In the genomic region with DNA sequence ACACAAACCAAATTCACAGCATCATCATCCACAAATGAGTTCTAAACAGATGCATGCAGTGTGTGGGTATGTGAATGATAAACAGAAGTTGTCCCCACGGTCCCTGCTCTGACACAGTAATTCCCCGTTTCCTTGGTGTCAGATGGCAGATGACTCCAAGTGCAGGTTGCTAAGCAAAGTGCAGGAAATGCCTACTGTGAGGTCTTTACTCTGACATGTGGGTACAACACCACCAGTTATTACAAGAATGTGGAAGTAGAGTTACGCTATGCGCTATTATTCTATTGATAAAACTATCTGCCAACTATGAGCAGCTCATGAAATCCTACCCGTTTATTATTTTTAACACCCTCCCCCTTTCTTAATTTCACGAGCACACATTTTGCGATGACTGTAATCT, we compare ENCODE assay signal across 17 cellular contexts.
A peak's percentile ranks its signal among the peaks of the same experiment; 100 is the strongest.
DNase-seq lines count a peak whose midpoint lies in the region; ATAC-seq, FAIRE-seq and TF ChIP-seq lines count a peak whose summit lies in the region.
"Had no signal": no experiment of that assay in that cellular context is flagged by ENCODE, and none has a peak within 500 bp of the region (broad histone marks: within the 10 kb centered on the region; RNA-seq: fewer than 3 reads in every experiment).

No MANE protein-coding gene starts in this region.

- H3K9me3 Mint-ChIP-seq in natural killer cell: no peaks in the 10 kb centered on the region
- no peaks in the 10 kb centered on the region for H3K9me3 Mint-ChIP-seq in natural killer cell treated with Interleukin-12 subunit alpha and Interleukin-12 subunit beta and Interleukin-15 and Interleukin-18, amount 100 ng/mL, for 72 hours

- no peaks in the 10 kb centered on the region for H3K27me3 ChIP-seq in GM23248 (replicated peaks; ENCODE audit: insufficient read depth)
- H3K27me3 ChIP-seq: suprapubic skin had no signal

- no peaks in the 10 kb centered on the region; the same call in 1 of the 2 replicates for H3K79me2 ChIP-seq in GM23248 (ENCODE audit: insufficient read depth)

- H3K36me3 ChIP-seq in GM23248 (ENCODE audit: low read depth): no peaks in the 10 kb centered on the region
- H3K36me3 ChIP-seq: suprapubic skin had no signal

- H4K20me1 ChIP-seq in GM23248 (ENCODE audit: insufficient read depth): no peaks in the 10 kb centered on the region

- TF ChIP-seq CTCF in natural killer cell (IDR thresholded peaks at IDR 0.05) (no peak), foreskin fibroblast (IDR thresholded peaks at IDR 0.05; ENCODE audit: low read depth, low read length) (no peak)

- H3K4me3 ChIP-seq in foreskin fibroblast (ENCODE audit: low read depth in 1 of 2, low read length in 2 of 2) (no peak overlapping the region), GM23248 (no peak overlapping the region)
- H3K4me3 ChIP-seq: suprapubic skin had no signal

- in situ Hi-C loops in GM23248 (cut with MboI): no loop called here

- H3K9ac ChIP-seq in GM23248: no peak overlapping the region

- H3K27ac Mint-ChIP-seq in natural killer cell: no peak overlapping the region
- no peak overlapping the region for H3K27ac Mint-ChIP-seq in natural killer cell treated with Interleukin-12 subunit alpha and Interleukin-12 subunit beta and Interleukin-15 and Interleukin-18, amount 100 ng/mL, for 72 hours

- H3K4me1 ChIP-seq in GM23248 (ENCODE audit: insufficient read depth): peaks cover 31% of the 10 kb centered on the region
- H3K4me1 ChIP-seq: suprapubic skin had no signal

- no peak overlapping the region for H3K4me3 Mint-ChIP-seq in natural killer cell
- no peak overlapping the region for H3K4me3 Mint-ChIP-seq in natural killer cell treated with Interleukin-12 subunit alpha and Interleukin-12 subunit beta and Interleukin-15 and Interleukin-18, amount 100 ng/mL, for 72 hours

- H3K9me3 ChIP-seq in GM23248 (ENCODE audit: low read depth): no peaks in the 10 kb centered on the region
- H3K9me3 ChIP-seq: suprapubic skin had no signal

- H3K4me1 Mint-ChIP-seq in natural killer cell: peaks cover 28 to 43% of the 10 kb centered on the region in 2 donors
- peaks cover 12 to 19% of the 10 kb centered on the region in 2 donors for H3K4me1 Mint-ChIP-seq in natural killer cell treated with Interleukin-12 subunit alpha and Interleukin-12 subunit beta and Interleukin-15 and Interleukin-18, amount 100 ng/mL, for 72 hours (ENCODE audit: low read depth in 2 of 2)

- intact Hi-C loops in natural killer cell (cut with micrococcal nuclease): no loop called here

- H2AFZ ChIP-seq in GM23248: no peak overlapping the region

- peak in 2 of 3 donors; percentile 24 to 40 for ATAC-seq in natural killer cell
- ATAC-seq in natural killer cell treated with Interleukin-12 subunit alpha and Interleukin-12 subunit beta and Interleukin-15 and Interleukin-18, amount 100 ng/mL, for 72 hours: no peak
- no peak for ATAC-seq in HG02798 (IDR thresholded peaks at IDR 0.05; ENCODE audit: poor library complexity, unreplicated experiment)

- peaks cover 16% of the 10 kb centered on the region for H3F3A ChIP-seq in GM23248 (ENCODE audit: insufficient read depth)

- H3K36me3 Mint-ChIP-seq in natural killer cell: no peaks in the 10 kb centered on the region
- no peaks in the 10 kb centered on the region for H3K36me3 Mint-ChIP-seq in natural killer cell treated with Interleukin-12 subunit alpha and Interleukin-12 subunit beta and Interleukin-15 and Interleukin-18, amount 100 ng/mL, for 72 hours

- no peak overlapping the region for H3K27ac ChIP-seq in GM23248
- H3K27ac ChIP-seq: suprapubic skin had no signal

- no peaks in the 10 kb centered on the region for H3K9me2 ChIP-seq in GM23248 (ENCODE audit: insufficient read depth)

- H3K4me2 ChIP-seq in GM23248 (ENCODE audit: unreplicated experiment): no peak overlapping the region

- H3K27me3 Mint-ChIP-seq in natural killer cell (ENCODE audit: low read depth in 2 of 2): no peaks in the 10 kb centered on the region
- H3K27me3 Mint-ChIP-seq in natural killer cell treated with Interleukin-12 subunit alpha and Interleukin-12 subunit beta and Interleukin-15 and Interleukin-18, amount 100 ng/mL, for 72 hours: no peaks in the 10 kb centered on the region

- DNase-seq in natural killer cell (no peak), SK-N-DZ (ENCODE audit: low spot score) (peak; percentile 61), foreskin fibroblast (peak; percentile 53 to 62), urothelium cell line (ENCODE audit: low spot score) (peak; percentile 22), UCSD-AML1 (lab: John Stamatoyannopoulos, UW; ENCODE audit: unreplicated experiment) (no peak), GM23248 (no peak)
- DNase-seq in natural killer cell treated with Interleukin-12 subunit alpha and Interleukin-12 subunit beta and Interleukin-15 and Interleukin-18, amount 100 ng/mL, for 72 hours (ENCODE audit: low spot score): no peak
- DNase-seq: activated CD4-positive, alpha-beta T cell treated with anti-CD3 and anti-CD28 coated beads for 48 hours; activated CD8-positive, alpha-beta memory T cell treated with anti-CD3 and anti-CD28 coated beads, Interleukin-2, amount 50 U/mL, for 48 hours; cortex of kidney; erythroblast; glutamatergic neuron; stimulated activated CD4-positive, alpha-beta T cell treated with anti-CD3 and anti-CD28 coated beads, Interleukin-4, amount 100 ng/mL, for 1 hour had no signal

- no peak for FAIRE-seq in urothelium cell line (lab: Jason Lieb, UNC)
- FAIRE-seq: G401.6, keratinocyte had no signal

- 85% methylated on average over 7 of the region's 7 CpGs for WGBS in GM23248 (ENCODE audit: low coverage in 1 of 2, low lambda C conversion rate in 2 of 2, missing lambda C conversion rate in 2 of 2), 2 experiments

Comparison
In these comparisons a context has a peak if more than half of its experiments do, and no peak if none do; other contexts are left out.
1. ATAC-seq: peak in natural killer cell (2 of 3); none in natural killer cell treated with Interleukin-12 subunit alpha and Interleukin-12 subunit beta and Interleukin-15 and Interleukin-18, amount 100 ng/mL, for 72 hours (0 of 2) and HG02798 (single experiment).
2. DNase-seq: peak in SK-N-DZ (single experiment), foreskin fibroblast (2 of 2) and urothelium cell line (single experiment); none in natural killer cell (single experiment), natural killer cell treated with Interleukin-12 subunit alpha and Interleukin-12 subunit beta and Interleukin-15 and Interleukin-18, amount 100 ng/mL, for 72 hours (single experiment), UCSD-AML1 (single experiment) and GM23248 (single experiment).